19 cellular contexts compared by ENCODE assay signal in the genomic region with DNA sequence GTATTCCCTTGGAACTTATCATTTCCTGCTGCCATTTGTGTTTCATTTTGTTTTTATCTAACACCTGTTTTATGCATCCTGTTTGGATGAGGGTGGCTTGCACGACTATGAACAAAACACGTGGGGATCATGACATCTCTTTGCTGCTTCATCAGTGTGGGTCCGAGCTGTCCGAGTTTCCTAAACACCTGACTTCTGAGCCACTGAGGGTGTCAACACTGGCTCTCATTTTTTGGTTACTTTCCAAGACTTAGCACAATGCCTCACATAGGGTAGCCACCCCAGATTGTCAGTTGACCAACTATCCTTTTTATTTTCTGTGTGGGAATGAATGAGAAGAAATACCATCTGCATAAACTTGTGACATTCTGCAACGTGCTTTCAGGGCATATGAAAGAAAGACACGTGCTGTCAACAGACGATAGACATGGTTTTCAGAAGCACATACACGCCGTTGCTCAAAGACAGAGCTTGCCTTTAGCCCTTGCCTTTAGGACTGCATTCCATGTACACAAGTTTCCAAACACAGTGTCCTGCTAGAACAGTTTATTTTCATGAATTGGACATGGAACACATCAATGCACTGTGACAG.
"Had no signal": no experiment of that assay in that cellular context is flagged by ENCODE, and none has a peak within 500 bp of the region (broad histone marks: within the 10 kb centered on the region; RNA-seq: fewer than 3 reads in every experiment).

No MANE protein-coding gene starts in this region.

- H3K4me3 ChIP-seq: MG63 had no signal

- H3K4me2 ChIP-seq: SK-N-SH had no signal

- H3K9me3 ChIP-seq: MG63, SK-N-SH had no signal

- H3K27me3 ChIP-seq: MG63 had no signal

- DNase-seq: Karpas-422, MG63, NCI-H1092, NCI-H1105 treated with DMSO at 0.1 percent for 48 hours, NCI-H1417 treated with DMSO at 0.1 percent for 48 hours, NCI-H146, NCI-H1694 treated with DMSO at 0.1 percent for 48 hours, NCI-H1930, NCI-H2081 treated with DMSO at 0.1 percent for 48 hours, NCI-H226, NCI-H446, NCI-H510A, NCI-H524 treated with DMSO at 0.1 percent for 48 hours, NCI-H69, NCI-H774, Right ventricle myocardium superior, RPMI8226, SK-N-SH, SW 1271 had no signal

- H3K9ac ChIP-seq: SK-N-SH had no signal

- H3K36me3 ChIP-seq: MG63 had no signal
